2 cellular contexts compared by ENCODE assay signal in the genomic region with DNA sequence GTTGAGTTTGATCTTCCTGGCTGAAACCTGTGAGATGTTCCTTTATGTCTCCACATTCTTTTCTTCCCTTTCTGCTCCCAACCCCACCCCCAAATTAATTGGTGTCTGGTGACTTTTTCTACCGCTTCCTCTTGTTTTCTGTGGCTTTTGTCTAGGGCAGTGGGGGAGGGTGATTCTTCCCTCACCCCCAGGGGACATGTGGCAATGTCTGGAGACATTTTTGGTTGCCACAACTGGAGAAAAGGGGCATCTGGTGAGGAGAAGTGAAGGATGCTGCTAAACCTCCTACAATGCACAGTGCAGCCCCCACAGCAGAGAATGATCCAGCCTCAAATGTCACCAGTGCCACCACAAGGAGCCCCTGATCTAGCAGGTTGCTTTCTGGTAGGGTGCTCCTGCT.
TF ChIP-seq lines count a peak whose summit lies in the region.

No MANE protein-coding gene starts in this region.

TF ChIP-seq in H1, 55 proteins besides CTCF, POLR2A, EP300 and RAD21:
- TF ChIP-seq EZH2 (IDR thresholded peaks at IDR 0.05; ENCODE audit: low read depth, low read length, severe bottlenecking) (no peak), RBBP5 (IDR thresholded peaks at IDR 0.05; ENCODE audit: borderline replicate concordance, low read depth, low read length) (no peak), EGR1 (IDR thresholded peaks at IDR 0.05; ENCODE audit: borderline replicate concordance, low read depth, low read length) (no peak), SP1 (IDR thresholded peaks at IDR 0.05; ENCODE audit: low read depth, low read length) (no peak), SIX5 (IDR thresholded peaks at IDR 0.05; ENCODE audit: low read depth, low read length) (no peak), ASH2L (IDR thresholded peaks at IDR 0.05; ENCODE audit: low read length) (no peak), GABPA (IDR thresholded peaks at IDR 0.05; ENCODE audit: borderline replicate concordance, insufficient read depth, low read length) (no peak), HDAC6 (IDR thresholded peaks at IDR 0.05; ENCODE audit: low read depth, low read length) (no peak), PHF8 (conservative IDR thresholded peaks at IDR 0.05; ENCODE audit: low read depth, low read length) (no peak), RNF2 (IDR thresholded peaks at IDR 0.05; ENCODE audit: borderline replicate concordance, low read depth, low read length, missing control alignments, poor library complexity, severe bottlenecking) (no peak)
TF ChIP-seq in H1: peak in this region for 0.

TF ChIP-seq in WTC11, 78 proteins besides CTCF, POLR2A, EP300 and RAD21:
- TF ChIP-seq NFYB (CRISPR knock-in tag; conservative IDR thresholded peaks at IDR 0.05; ENCODE audit: low read depth): no peak
- no peak for TF ChIP-seq ATF1 (CRISPR knock-in tag; IDR thresholded peaks at IDR 0.05)
- TF ChIP-seq, protein P1, sequence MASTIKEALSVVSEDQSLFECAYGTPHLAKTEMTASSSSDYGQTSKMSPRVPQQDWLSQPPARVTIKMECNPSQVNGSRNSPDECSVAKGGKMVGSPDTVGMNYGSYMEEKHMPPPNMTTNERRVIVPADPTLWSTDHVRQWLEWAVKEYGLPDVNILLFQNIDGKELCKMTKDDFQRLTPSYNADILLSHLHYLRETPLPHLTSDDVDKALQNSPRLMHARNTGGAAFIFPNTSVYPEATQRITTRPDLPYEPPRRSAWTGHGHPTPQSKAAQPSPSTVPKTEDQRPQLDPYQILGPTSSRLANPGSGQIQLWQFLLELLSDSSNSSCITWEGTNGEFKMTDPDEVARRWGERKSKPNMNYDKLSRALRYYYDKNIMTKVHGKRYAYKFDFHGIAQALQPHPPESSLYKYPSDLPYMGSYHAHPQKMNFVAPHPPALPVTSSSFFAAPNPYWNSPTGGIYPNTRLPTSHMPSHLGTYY (CRISPR knock-in tag; IDR thresholded peaks at IDR 0.05): no peak
TF ChIP-seq in WTC11: peak in this region for 0.
